ENCODE assay signal across 11 cellular contexts in the genomic region with DNA sequence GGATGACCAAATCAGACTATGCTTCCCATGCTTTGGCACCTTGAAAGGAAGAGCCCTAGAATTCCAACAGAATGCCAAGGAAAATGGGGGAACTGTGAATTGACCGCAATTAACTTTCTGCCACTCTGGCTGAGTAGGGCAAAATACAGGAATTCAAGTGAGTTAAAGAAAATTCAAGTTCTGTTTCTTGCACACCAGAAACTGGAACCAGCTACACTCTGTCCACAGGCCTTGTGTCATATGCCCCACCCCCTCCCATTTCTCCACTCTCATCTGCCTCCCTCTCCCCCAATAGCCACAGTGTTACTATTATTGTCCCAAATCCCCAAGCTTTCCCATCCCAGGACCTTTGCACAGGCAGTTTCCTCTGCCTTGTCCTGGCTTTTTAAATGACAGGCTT. TPM values are rescaled to one million over a fixed set of nuclear protein-coding genes. Genes with fewer than 3 reads are reported as not detected.
DNase-seq lines count a peak whose midpoint lies in the region; ATAC-seq and TF ChIP-seq lines count a peak whose summit lies in the region.
"Had no signal": no experiment of that assay in that cellular context is flagged by ENCODE, and none has a peak within 500 bp of the region (broad histone marks: within the 10 kb centered on the region; RNA-seq: fewer than 3 reads in every experiment).

No MANE protein-coding gene starts in this region.

- H3K4me1 ChIP-seq in lower lobe of right lung (peaks cover 36% of the 10 kb centered on the region), testis (peaks cover 52% of the 10 kb centered on the region)

- H3K9me3 ChIP-seq in SU-DHL-6 (ENCODE audit: insufficient read depth, low read length) = no peaks in the 10 kb centered on the region
- no peaks in the 10 kb centered on the region for H3K9me3 ChIP-seq in lower lobe of right lung
- H3K9me3 ChIP-seq in testis = no peaks in the 10 kb centered on the region

- H3K4me3 Mint-ChIP-seq in activated naive CD4-positive, alpha-beta T cell treated with anti-CD3 and anti-CD28 coated beads, Interleukin-2, amount 50 U/mL, for 24 hours = no peak overlapping the region
- H3K4me3 Mint-ChIP-seq in activated naive CD4-positive, alpha-beta T cell treated with anti-CD3 and anti-CD28 coated beads, Interleukin-2, amount 10 ng/mL, durations not matched to agents 7 days and 5 days = no peak overlapping the region
- H3K4me3 Mint-ChIP-seq: neural progenitor cell had no signal

- no peaks in the 10 kb centered on the region for H3K36me3 ChIP-seq in SU-DHL-6 (ENCODE audit: low read length)
- peaks cover 47% of the 10 kb centered on the region for H3K36me3 ChIP-seq in lower lobe of right lung
- H3K36me3 ChIP-seq in testis (ENCODE audit: low read depth, missing control alignments) = no peaks in the 10 kb centered on the region
- H3K36me3 ChIP-seq: neural progenitor cell had no signal

- H3K27ac Mint-ChIP-seq in activated naive CD4-positive, alpha-beta T cell treated with anti-CD3 and anti-CD28 coated beads, Interleukin-2, amount 50 U/mL, for 24 hours = peak overlapping the region; percentile 76
- H3K27ac Mint-ChIP-seq in activated naive CD4-positive, alpha-beta T cell treated with anti-CD3 and anti-CD28 coated beads, Interleukin-2, amount 10 ng/mL, durations not matched to agents 7 days and 5 days = no peak overlapping the region

- no peak for TF ChIP-seq POLR2A in testis (IDR thresholded peaks at IDR 0.05)

- peaks cover 22% of the 10 kb centered on the region for H3K36me3 Mint-ChIP-seq in activated naive CD4-positive, alpha-beta T cell treated with anti-CD3 and anti-CD28 coated beads, Interleukin-2, amount 50 U/mL, for 24 hours
- peaks cover 38% of the 10 kb centered on the region for H3K36me3 Mint-ChIP-seq in activated naive CD4-positive, alpha-beta T cell treated with anti-CD3 and anti-CD28 coated beads, Interleukin-2, amount 10 ng/mL, durations not matched to agents 7 days and 5 days

- no peak for DNase-seq in activated naive CD4-positive, alpha-beta T cell treated with anti-CD3 and anti-CD28 coated beads, Interleukin-2, amount 10 ng/mL, durations not matched to agents 7 days and 5 days
- DNase-seq in lower lobe of right lung = no peak
- no peak for DNase-seq in testis
- no peak for DNase-seq in NCI-H526 (lab: John Stamatoyannopoulos, UW)
- DNase-seq in NCI-H446 (lab: John Stamatoyannopoulos, UW) = no peak
- no peak for DNase-seq in glomerular visceral epithelial cell (ENCODE audit: extremely low spot score)
- DNase-seq: activated T-cell treated with anti-CD3 and anti-CD28 coated beads for 4 hours; stimulated activated naive CD4-positive, alpha-beta T cell treated with Interleukin-2 at 50 U/mL for 16 hours had no signal

- H3K9me2 ChIP-seq in SU-DHL-6 (replicated peaks; ENCODE audit: insufficient read depth, low read length) = no peaks in the 10 kb centered on the region

- H3K9me3 Mint-ChIP-seq in activated naive CD4-positive, alpha-beta T cell treated with anti-CD3 and anti-CD28 coated beads, Interleukin-2, amount 50 U/mL, for 24 hours = no peaks in the 10 kb centered on the region
- no peaks in the 10 kb centered on the region for H3K9me3 Mint-ChIP-seq in activated naive CD4-positive, alpha-beta T cell treated with anti-CD3 and anti-CD28 coated beads, Interleukin-2, amount 10 ng/mL, durations not matched to agents 7 days and 5 days
- H3K9me3 Mint-ChIP-seq: neural progenitor cell had no signal

- H3K79me2 ChIP-seq in SU-DHL-6 (ENCODE audit: insufficient read depth, low read length) = peaks cover 9% of the 10 kb centered on the region

- H4K20me1 ChIP-seq in SU-DHL-6 (ENCODE audit: low read depth, low read length) = no peaks in the 10 kb centered on the region

- H3K4me1 Mint-ChIP-seq in activated naive CD4-positive, alpha-beta T cell treated with anti-CD3 and anti-CD28 coated beads, Interleukin-2, amount 50 U/mL, for 24 hours = peaks cover 33% of the 10 kb centered on the region
- H3K4me1 Mint-ChIP-seq in activated naive CD4-positive, alpha-beta T cell treated with anti-CD3 and anti-CD28 coated beads, Interleukin-2, amount 10 ng/mL, durations not matched to agents 7 days and 5 days = peaks cover 26% of the 10 kb centered on the region

- 90 to 100% methylated on average over 1 of the region's 1 CpG for WGBS in testis, 2 donors

- H3K4me3 ChIP-seq in SU-DHL-6 (ENCODE audit: insufficient read depth, low read length, poor library complexity, severe bottlenecking) = no peak overlapping the region
- no peak overlapping the region for H3K4me3 ChIP-seq in lower lobe of right lung
- H3K4me3 ChIP-seq in testis = no peak overlapping the region
- H3K4me3 ChIP-seq: neural progenitor cell had no signal

- TF ChIP-seq CTCF in SU-DHL-6 (IDR thresholded peaks at IDR 0.05; ENCODE audit: insufficient read depth, low read length, poor library complexity, severe bottlenecking) = no peak
- TF ChIP-seq CTCF in lower lobe of right lung (IDR thresholded peaks at IDR 0.05) = no peak
- TF ChIP-seq CTCF in testis (IDR thresholded peaks at IDR 0.05) = no peak

- H3K27me3 ChIP-seq in SU-DHL-6 (ENCODE audit: low read length) (no peaks in the 10 kb centered on the region), lower lobe of right lung (ENCODE audit: low read depth) (no peaks in the 10 kb centered on the region), testis (no peaks in the 10 kb centered on the region)
- H3K27me3 ChIP-seq: neural progenitor cell had no signal

- peak overlapping the region; percentile 96 for H3K27ac ChIP-seq in SU-DHL-6 (ENCODE audit: low read depth, low read length)
- H3K27ac ChIP-seq in lower lobe of right lung = peak overlapping the region; percentile 36
- H3K27ac ChIP-seq in testis = peak overlapping the region; percentile 92 to 97
- H3K27ac ChIP-seq: neural progenitor cell had no signal

- H2AFZ ChIP-seq in SU-DHL-6 (ENCODE audit: low read depth, low read length, severe bottlenecking) = no peak overlapping the region
- H2AFZ ChIP-seq: neural progenitor cell had no signal

- peaks cover 58% of the 10 kb centered on the region for H3F3A ChIP-seq in SU-DHL-6 (ENCODE audit: insufficient read depth)

- CTCF ChIA-PET in activated naive CD4-positive, alpha-beta T cell treated with anti-CD3 and anti-CD28 coated beads, Interleukin-2, amount 10 ng/mL, durations not matched to agents 7 days and 5 days (lab: Charles Lee) = interaction anchor here (0.9 kb wide), 1 partner anchor 22 kb away, joined by 3 read pairs; no protein-coding TSS in a partner anchor

- H3K9ac ChIP-seq in SU-DHL-6 (ENCODE audit: low read length) = peak overlapping the region; percentile 7; the same call in 1 of the 2 replicates
- H3K9ac ChIP-seq: neural progenitor cell had no signal

- peak overlapping the region; percentile 53 for H3K4me2 ChIP-seq in SU-DHL-6 (ENCODE audit: low read depth, low read length, poor library complexity, severe bottlenecking)
- H3K4me2 ChIP-seq: neural progenitor cell had no signal

- intact Hi-C loops in lower lobe of right lung (cut with DNase I) = no loop called here
- intact Hi-C loops in testis (cut with DNase I; ENCODE audit: low total_unique reads) = no loop called here

- ATAC-seq in lower lobe of right lung = no peak

- H3K27me3 Mint-ChIP-seq in activated naive CD4-positive, alpha-beta T cell treated with anti-CD3 and anti-CD28 coated beads, Interleukin-2, amount 50 U/mL, for 24 hours = no peaks in the 10 kb centered on the region
- no peaks in the 10 kb centered on the region for H3K27me3 Mint-ChIP-seq in activated naive CD4-positive, alpha-beta T cell treated with anti-CD3 and anti-CD28 coated beads, Interleukin-2, amount 10 ng/mL, durations not matched to agents 7 days and 5 days

RNA-seq across cellular contexts. Expression of a gene that starts 4.2 kb away (rescaled TPM):
- total RNA-seq in lower lobe of right lung = 74.2 TPM
- total RNA-seq in testis = 100 to 1,000 TPM; 140 to 159 TPM
- polyA plus RNA-seq in testis (ENCODE audit: insufficient read depth, low read depth, low replicate concordance) = 126 TPM

RNA-seq across cellular contexts. Expression of a gene that starts 7.7 kb away (rescaled TPM):
- total RNA-seq in lower lobe of right lung (44.5 TPM), testis (100 to 1,000 TPM in 1 of 2 donors, 10 to 100 TPM in 1; 73.6 to 106 TPM)
- 69.1 TPM for polyA plus RNA-seq in testis (ENCODE audit: insufficient read depth, low read depth, low replicate concordance)

Comparison
In these comparisons a context has a peak if more than half of its experiments do, and no peak if none do; other contexts are left out.
1. H3K27ac ChIP-seq: peak in every context shown above with its lines; median percentile 96 in SU-DHL-6; 94 in testis; 36 in lower lobe of right lung.